8 cellular contexts compared by ENCODE assay signal in genomic region chr1:67684526-67685066, GRCh38. TPM values are rescaled to one million over a fixed set of nuclear protein-coding genes. Genes with fewer than 3 reads are reported as not detected.
DNase-seq lines count a peak whose midpoint lies in the region; ATAC-seq and TF ChIP-seq lines count a peak whose summit lies in the region.

No MANE protein-coding gene starts in this region.

- peaks cover 37% of the 10 kb centered on the region for H3K4me1 Mint-ChIP-seq in activated naive CD4-positive, alpha-beta T cell treated with anti-CD3 and anti-CD28 coated beads, Interleukin-2, amount 10 ng/mL, durations not matched to agents 7 days and 5 days

- CTCF ChIA-PET in activated naive CD4-positive, alpha-beta T cell treated with anti-CD3 and anti-CD28 coated beads, Interleukin-2, amount 10 ng/mL, durations not matched to agents 7 days and 5 days (lab: Charles Lee): interaction anchor here (1.0 to 3.7 kb wide), 5 partner anchors 10 to 746 kb away, joined by 3 to 17 read pairs (median 3); no protein-coding TSS in a partner anchor

- H4K91ac ChIP-seq in mesenchymal stem cell (ENCODE audit: low read length): no peak overlapping the region

- in situ Hi-C loops in astrocyte of the spinal cord (cut with HindIII; ENCODE audit: low sequenced_read_pairs): no loop called here

- H3K4me1 ChIP-seq in mesenchymal stem cell (ENCODE audit: control insufficient read depth, insufficient read depth, low read depth, low read length): peaks cover 5% of the 10 kb centered on the region
- H3K4me1 ChIP-seq in upper lobe of left lung: peaks cover 15 to 37% (median 26%) of the 10 kb centered on the region in 4 donors

- peak overlapping the region; percentile 97 for H3K4me3 Mint-ChIP-seq in activated naive CD4-positive, alpha-beta T cell treated with anti-CD3 and anti-CD28 coated beads, Interleukin-2, amount 10 ng/mL, durations not matched to agents 7 days and 5 days

- no peak for TF ChIP-seq POLR2A in upper lobe of left lung (IDR thresholded peaks at IDR 0.05)

- H3K27ac Mint-ChIP-seq in activated naive CD4-positive, alpha-beta T cell treated with anti-CD3 and anti-CD28 coated beads, Interleukin-2, amount 10 ng/mL, durations not matched to agents 7 days and 5 days: peak overlapping the region; percentile 99

- WGBS in mesenchymal stem cell: 9% methylated on average over 15 of the region's 20 CpGs
- WGBS in upper lobe of left lung, 2 donors: 1 to 2% methylated on average over 20 of the region's 20 CpGs

- no peak overlapping the region for H4K8ac ChIP-seq in mesenchymal stem cell (ENCODE audit: low read length)

- no peak for TF ChIP-seq CTCF in astrocyte of the spinal cord (IDR thresholded peaks at IDR 0.05; ENCODE audit: low read depth, low read length)
- TF ChIP-seq CTCF in upper lobe of left lung (IDR thresholded peaks at IDR 0.05): no peak

- H2BK15ac ChIP-seq in mesenchymal stem cell (ENCODE audit: low read depth, poor library complexity, severe bottlenecking): no peak overlapping the region

- DNase-seq in activated naive CD4-positive, alpha-beta T cell treated with anti-CD3 and anti-CD28 coated beads, Interleukin-2, amount 10 ng/mL, durations not matched to agents 7 days and 5 days: no peak
- DNase-seq in activated naive CD4-positive, alpha-beta T cell treated with Interleukin-2 at 50 U/mL for 16 hours: no peak
- DNase-seq in astrocyte of the spinal cord (ENCODE audit: low read depth, low spot score) (no peak), mesenchymal stem cell (no peak), upper lobe of left lung (no peak), NCI-H2081 treated with DMSO at 0.1 percent for 48 hours (lab: John Stamatoyannopoulos, UW) (no peak), COLO668 (lab: John Stamatoyannopoulos, UW; ENCODE audit: unreplicated experiment) (no peak), SIG-M5 (lab: John Stamatoyannopoulos, UW) (no peak)

- H2AFZ ChIP-seq in mesenchymal stem cell (ENCODE audit: low read depth, low read length): no peak overlapping the region

- H3K36me3 ChIP-seq in mesenchymal stem cell (ENCODE audit: control insufficient read depth in 1 of 2, insufficient read depth in 2 of 2, low read depth in 1 of 2, low read length in 2 of 2) (peaks cover 4 to 27% of the 10 kb centered on the region in 2 experiments), upper lobe of left lung (peaks cover 0 to 17% (median 0%) of the 10 kb centered on the region in 4 donors)

- no peak overlapping the region for H3K18ac ChIP-seq in mesenchymal stem cell (ENCODE audit: low read depth in 1 of 2, low read length in 2 of 2)

- TF ChIP-seq EP300 in upper lobe of left lung (IDR thresholded peaks at IDR 0.05): no peak

- H3K4ac ChIP-seq in mesenchymal stem cell (ENCODE audit: low read depth in 1 of 2, low read length in 2 of 2): no peak overlapping the region

- peak overlapping the region; percentile 78 for H3K27ac ChIP-seq in mesenchymal stem cell (ENCODE audit: low read length, poor library complexity, severe bottlenecking)
- H3K27ac ChIP-seq in upper lobe of left lung: peak overlapping the region; percentile 74 to 96 (median 94)

- peaks cover 1% of the 10 kb centered on the region for H3K79me1 ChIP-seq in mesenchymal stem cell (replicated peaks; ENCODE audit: low read length, poor library complexity, severe bottlenecking)

- H3K23ac ChIP-seq in mesenchymal stem cell (ENCODE audit: low read length in 2 of 2): no peak overlapping the region

- no peaks in the 10 kb centered on the region for H3K27me3 ChIP-seq in mesenchymal stem cell (ENCODE audit: control insufficient read depth in 1 of 2, insufficient read depth in 1 of 2, low read length in 2 of 2)
- H3K27me3 ChIP-seq in upper lobe of left lung: no peaks in the 10 kb centered on the region

- H3K9me3 ChIP-seq in mesenchymal stem cell (ENCODE audit: control insufficient read depth, low read length) (no peaks in the 10 kb centered on the region), upper lobe of left lung (no peaks in the 10 kb centered on the region)

- H3K14ac ChIP-seq in mesenchymal stem cell (ENCODE audit: low read length in 2 of 2): no peak overlapping the region

- H3K9ac ChIP-seq in mesenchymal stem cell (ENCODE audit: low read length): peak overlapping the region; percentile 68

- H2AK5ac ChIP-seq in mesenchymal stem cell (ENCODE audit: low read length, severe bottlenecking): no peak overlapping the region

- peaks cover 2% of the 10 kb centered on the region for H3K27me3 Mint-ChIP-seq in activated naive CD4-positive, alpha-beta T cell treated with anti-CD3 and anti-CD28 coated beads, Interleukin-2, amount 10 ng/mL, durations not matched to agents 7 days and 5 days

- H3K4me3 ChIP-seq in astrocyte of the spinal cord (ENCODE audit: low read depth, low read length) (peak overlapping the region; percentile 37), mesenchymal stem cell (ENCODE audit: insufficient read depth in 1 of 2, low read depth in 1 of 2, low read length in 2 of 2) (peak overlapping the region in 1 of 2 experiments; percentile 71), upper lobe of left lung (peak overlapping the region in 3 of 4 donors; percentile 83 to 94 (median 88))

- no peaks in the 10 kb centered on the region for H3K9me3 Mint-ChIP-seq in activated naive CD4-positive, alpha-beta T cell treated with anti-CD3 and anti-CD28 coated beads, Interleukin-2, amount 10 ng/mL, durations not matched to agents 7 days and 5 days

- ATAC-seq in upper lobe of left lung (ENCODE audit: low FRiP score in 2 of 2): no peak

- peak overlapping the region; percentile 63 for H3K4me2 ChIP-seq in mesenchymal stem cell (ENCODE audit: low read length, poor library complexity, severe bottlenecking)

- peak overlapping the region; percentile 8 for H2BK5ac ChIP-seq in mesenchymal stem cell (ENCODE audit: low read depth, low read length, poor library complexity, severe bottlenecking)

- H3K36me3 Mint-ChIP-seq in activated naive CD4-positive, alpha-beta T cell treated with anti-CD3 and anti-CD28 coated beads, Interleukin-2, amount 10 ng/mL, durations not matched to agents 7 days and 5 days: peaks cover 24% of the 10 kb centered on the region

- no peak overlapping the region for H2BK120ac ChIP-seq in mesenchymal stem cell (ENCODE audit: low read depth, low read length)

- peak overlapping the region in 1 of 2 experiments; percentile 45 for H2BK12ac ChIP-seq in mesenchymal stem cell (ENCODE audit: low read length in 2 of 2)

RNA-seq across cellular contexts. Expression of gene GADD45A, which starts 0.4 kb away (rescaled TPM):
- polyA plus RNA-seq in mesenchymal stem cell (2013, experiment 1 of 2): 46.4 TPM
- 48.5 TPM for polyA plus RNA-seq in mesenchymal stem cell (2013, experiment 2 of 2)
- 10 to 100 TPM; 21.7 to 45.6 (median 28.2) TPM for total RNA-seq in upper lobe of left lung
